ENCODE assay signal across 31 cellular contexts in genomic region chr17:66198242-66198641, GRCh38. TPM values are rescaled to one million over a fixed set of nuclear protein-coding genes. Genes with fewer than 3 reads are reported as not detected.
"Had no signal": no experiment of that assay in that cellular context is flagged by ENCODE, and none has a peak within 500 bp of the region (broad histone marks: within the 10 kb centered on the region; RNA-seq: fewer than 3 reads in every experiment).

No MANE protein-coding gene starts in this region.

- H3K36me3 ChIP-seq: stomach, suprapubic skin, thoracic aorta, thyroid gland, tibial artery, tibial nerve, transverse colon, upper lobe of left lung, upper lobe of right lung, uterus, vagina had no signal

- DNase-seq: stimulated activated CD4-positive, alpha-beta T cell treated with anti-CD3 and anti-CD28 coated beads, Interleukin-2, amount 100 ng/mL, for 24 hours; stimulated activated CD4-positive, alpha-beta T cell treated with anti-CD3 and anti-CD28 coated beads, Interleukin-2, amount 100 ng/mL, for 48 hours; stimulated activated CD4-positive, alpha-beta T cell treated with anti-CD3 and anti-CD28 coated beads, Interleukin-4, amount 100 ng/mL, for 1 hour; stimulated activated CD4-positive, alpha-beta T cell treated with anti-CD3 and anti-CD28 coated beads, Interleukin-4, amount 100 ng/mL, for 24 hours; stimulated activated CD4-positive, alpha-beta T cell treated with anti-CD3 and anti-CD28 coated beads, Interleukin-4, amount 100 ng/mL, for 4 hours; stimulated activated CD8-positive, alpha-beta memory T cell treated with anti-CD3 and anti-CD28 coated beads, Interleukin-4, amount 100 ng/mL, for 48 hours; stimulated activated naive B cell treated with anti-CD40 and anti-IgM and Interleukin-4, amounts not matched to agents 10 μg/mL and 1 μg/mL and 100 μg/mL, for 72 hours; stimulated activated naive CD4-positive, alpha-beta T cell; stimulated activated naive CD4-positive, alpha-beta T cell treated with Interleukin-2 at 50 U/mL for 16 hours; stimulated activated naive CD8-positive, alpha-beta T cell treated with anti-CD3 and anti-CD28 coated beads, Interleukin-15, amount 100 ng/mL, for 72 hours; stomach; substantia nigra; testis; thyroid gland; tibial artery; transverse colon; trophoblast cell; upper lobe of left lung; upper lobe of right lung; uterus had no signal

- ATAC-seq: stimulated activated effector memory CD8-positive, alpha-beta T cell treated with anti-CD3 and anti-CD28 coated beads, Interleukin-12 subunit alpha, Interleukin-12 subunit beta, amount 100 ng/mL, for 72 hours; stimulated activated memory B cell treated with anti-CD40 and anti-IgM and Interleukin-4, amounts not matched to agents 10 μg/mL and 1 μg/mL and 100 μg/mL, for 72 hours; stimulated activated naive B cell treated with anti-CD40 and anti-IgM and Interleukin-4, amounts not matched to agents 10 μg/mL and 1 μg/mL and 100 μg/mL, for 72 hours; stimulated activated naive CD8-positive, alpha-beta T cell treated with anti-CD3 and anti-CD28 coated beads, Interleukin-15, amount 100 ng/mL, for 72 hours; upper lobe of right lung had no signal

- FAIRE-seq: urothelium cell line had no signal

- H3K4me3 Mint-ChIP-seq: stimulated activated effector memory CD8-positive, alpha-beta T cell treated with anti-CD3 and anti-CD28 coated beads, Interleukin-12 subunit alpha, Interleukin-12 subunit beta, amount 100 ng/mL, for 72 hours; stimulated activated memory B cell treated with anti-CD40 and anti-IgM and Interleukin-4, amounts not matched to agents 10 μg/mL and 1 μg/mL and 100 μg/mL, for 72 hours; stimulated activated naive B cell treated with anti-CD40 and anti-IgM and Interleukin-4, amounts not matched to agents 10 μg/mL and 1 μg/mL and 100 μg/mL, for 72 hours; stimulated activated naive CD8-positive, alpha-beta T cell treated with anti-CD3 and anti-CD28 coated beads, Interleukin-15, amount 100 ng/mL, for 72 hours; type B pancreatic cell had no signal

- H3K27me3 ChIP-seq: stomach, suprapubic skin, testis, thyroid gland, tibial artery, tibial nerve, transverse colon, upper lobe of left lung, upper lobe of right lung, uterus, vagina had no signal

- H3K4me1 ChIP-seq: suprapubic skin, testis, thyroid gland, tibial artery, tibial nerve, transverse colon, upper lobe of left lung, upper lobe of right lung, uterus, vagina had no signal

- H3K27me3 Mint-ChIP-seq: stimulated activated memory B cell treated with anti-CD40 and anti-IgM and Interleukin-4, amounts not matched to agents 10 μg/mL and 1 μg/mL and 100 μg/mL, for 72 hours; stimulated activated naive B cell treated with anti-CD40 and anti-IgM and Interleukin-4, amounts not matched to agents 10 μg/mL and 1 μg/mL and 100 μg/mL, for 72 hours; stimulated activated naive CD8-positive, alpha-beta T cell treated with anti-CD3 and anti-CD28 coated beads, Interleukin-15, amount 100 ng/mL, for 72 hours had no signal

- H3K36me3 Mint-ChIP-seq: stimulated activated effector memory CD8-positive, alpha-beta T cell treated with anti-CD3 and anti-CD28 coated beads, Interleukin-12 subunit alpha, Interleukin-12 subunit beta, amount 100 ng/mL, for 72 hours; stimulated activated memory B cell treated with anti-CD40 and anti-IgM and Interleukin-4, amounts not matched to agents 10 μg/mL and 1 μg/mL and 100 μg/mL, for 72 hours; stimulated activated naive B cell treated with anti-CD40 and anti-IgM and Interleukin-4, amounts not matched to agents 10 μg/mL and 1 μg/mL and 100 μg/mL, for 72 hours had no signal

- H3K27ac Mint-ChIP-seq: stimulated activated effector memory CD8-positive, alpha-beta T cell treated with anti-CD3 and anti-CD28 coated beads, Interleukin-12 subunit alpha, Interleukin-12 subunit beta, amount 100 ng/mL, for 72 hours; stimulated activated memory B cell treated with anti-CD40 and anti-IgM and Interleukin-4, amounts not matched to agents 10 μg/mL and 1 μg/mL and 100 μg/mL, for 72 hours; stimulated activated naive B cell treated with anti-CD40 and anti-IgM and Interleukin-4, amounts not matched to agents 10 μg/mL and 1 μg/mL and 100 μg/mL, for 72 hours; stimulated activated naive CD8-positive, alpha-beta T cell treated with anti-CD3 and anti-CD28 coated beads, Interleukin-15, amount 100 ng/mL, for 72 hours; type B pancreatic cell had no signal

- H3K9me3 Mint-ChIP-seq: stimulated activated effector memory CD8-positive, alpha-beta T cell treated with anti-CD3 and anti-CD28 coated beads, Interleukin-12 subunit alpha, Interleukin-12 subunit beta, amount 100 ng/mL, for 72 hours; stimulated activated memory B cell treated with anti-CD40 and anti-IgM and Interleukin-4, amounts not matched to agents 10 μg/mL and 1 μg/mL and 100 μg/mL, for 72 hours; stimulated activated naive B cell treated with anti-CD40 and anti-IgM and Interleukin-4, amounts not matched to agents 10 μg/mL and 1 μg/mL and 100 μg/mL, for 72 hours; stimulated activated naive CD8-positive, alpha-beta T cell treated with anti-CD3 and anti-CD28 coated beads, Interleukin-15, amount 100 ng/mL, for 72 hours; type B pancreatic cell had no signal

- H3K9me3 ChIP-seq: stomach, suprapubic skin, testis, thoracic aorta, thyroid gland, tibial artery, tibial nerve, transverse colon, upper lobe of left lung, upper lobe of right lung, uterus, vagina had no signal

- H3K4me3 ChIP-seq: stomach, suprapubic skin, testis, thoracic aorta, thyroid gland, tibial artery, tibial nerve, transverse colon, upper lobe of left lung, upper lobe of right lung, uterus, vagina had no signal

- H3K27ac ChIP-seq: stomach, suprapubic skin, testis, thoracic aorta, thyroid gland, tibial artery, tibial nerve, transverse colon, upper lobe of left lung, upper lobe of right lung, uterus, vagina had no signal

RNA-seq across cellular contexts. Expression of gene APOH, which starts 31.0 kb away (rescaled TPM):
- total RNA-seq: subcutaneous adipose tissue, temporal lobe, thoracic aorta, thyroid gland, tibial nerve, urinary bladder, vagina had no signal
